Comparison of ENCODE assay signal across 15 cellular contexts in genomic region chr5:144332265-144332664, GRCh38.
DNase-seq lines count a peak whose midpoint lies in the region; FAIRE-seq and TF ChIP-seq lines count a peak whose summit lies in the region.
"Had no signal": no experiment of that assay in that cellular context is flagged by ENCODE, and none has a peak within 500 bp of the region (broad histone marks: within the 10 kb centered on the region; RNA-seq: fewer than 3 reads in every experiment).

No MANE protein-coding gene starts in this region.

- H3K27me3 Mint-ChIP-seq in CD4-positive, alpha-beta memory T cell = no peaks in the 10 kb centered on the region
- H3K27me3 Mint-ChIP-seq in immature natural killer cell (ENCODE audit: low read depth in 3 of 3) = peaks cover 0 to 5% (median 0%) of the 10 kb centered on the region in 3 donors
- H3K27me3 Mint-ChIP-seq: activated naive CD4-positive, alpha-beta T cell treated with anti-CD3 and anti-CD28 coated beads, Interleukin-2, amount 10 ng/mL, durations not matched to agents 7 days and 5 days had no signal

- no peaks in the 10 kb centered on the region for H3K27me3 ChIP-seq in NT2/D1 (ENCODE audit: insufficient read depth, insufficient read length)
- no peaks in the 10 kb centered on the region for H3K27me3 ChIP-seq in CD4-positive, alpha-beta memory T cell (ENCODE audit: insufficient read depth, low read length)
- H3K27me3 ChIP-seq: colonic mucosa, uterus had no signal

- peak; percentile 21 for TF ChIP-seq CTCF in fibroblast of villous mesenchyme (IDR thresholded peaks at IDR 0.05; ENCODE audit: insufficient read depth, low read depth, low read length)

- POLR2A ChIA-PET in CD4-positive, alpha-beta memory T cell (lab: Charles Lee; ENCODE audit: partially characterized antibody) = no interaction called here

- CTCF ChIA-PET in CD4-positive, alpha-beta memory T cell (lab: Charles Lee; ENCODE audit: partially characterized antibody) = no interaction called here

- no peaks in the 10 kb centered on the region for H3K36me3 Mint-ChIP-seq in CD4-positive, alpha-beta memory T cell
- H3K36me3 Mint-ChIP-seq in immature natural killer cell = no peaks in the 10 kb centered on the region
- H3K36me3 Mint-ChIP-seq: activated naive CD4-positive, alpha-beta T cell treated with anti-CD3 and anti-CD28 coated beads, Interleukin-2, amount 10 ng/mL, durations not matched to agents 7 days and 5 days had no signal

- no peak overlapping the region for H3K27ac Mint-ChIP-seq in CD4-positive, alpha-beta memory T cell
- no peak overlapping the region for H3K27ac Mint-ChIP-seq in immature natural killer cell
- H3K27ac Mint-ChIP-seq: activated naive CD4-positive, alpha-beta T cell treated with anti-CD3 and anti-CD28 coated beads, Interleukin-2, amount 10 ng/mL, durations not matched to agents 7 days and 5 days had no signal

- no peak overlapping the region for H3K4me3 Mint-ChIP-seq in CD4-positive, alpha-beta memory T cell
- H3K4me3 Mint-ChIP-seq in immature natural killer cell = no peak overlapping the region
- H3K4me3 Mint-ChIP-seq: activated naive CD4-positive, alpha-beta T cell treated with anti-CD3 and anti-CD28 coated beads, Interleukin-2, amount 10 ng/mL, durations not matched to agents 7 days and 5 days had no signal

- no peaks in the 10 kb centered on the region for H3K36me3 ChIP-seq in NT2/D1 (ENCODE audit: insufficient read depth, insufficient read length, low read length)
- no peaks in the 10 kb centered on the region for H3K36me3 ChIP-seq in CD4-positive, alpha-beta memory T cell (ENCODE audit: insufficient read depth, low read length)
- H3K36me3 ChIP-seq: colonic mucosa, uterus had no signal

- no peaks in the 10 kb centered on the region for H3K9me3 Mint-ChIP-seq in CD4-positive, alpha-beta memory T cell
- H3K9me3 Mint-ChIP-seq in immature natural killer cell = peaks cover 0 to under 1% (median 0%) of the 10 kb centered on the region in 6 donors
- H3K9me3 Mint-ChIP-seq: activated naive CD4-positive, alpha-beta T cell treated with anti-CD3 and anti-CD28 coated beads, Interleukin-2, amount 10 ng/mL, durations not matched to agents 7 days and 5 days had no signal

- H3K4me3 ChIP-seq in NT2/D1 (ENCODE audit: insufficient read length, low read depth) (no peak overlapping the region), fibroblast of villous mesenchyme (ENCODE audit: low read depth, low read length) (no peak overlapping the region)
- H3K4me3 ChIP-seq in CD4-positive, alpha-beta memory T cell (ENCODE audit: low read length in 2 of 2) = no peak overlapping the region
- H3K4me3 ChIP-seq: colonic mucosa, uterus had no signal

- H3K27ac ChIP-seq in CD4-positive, alpha-beta memory T cell (ENCODE audit: low read depth, low read length) = no peak overlapping the region
- H3K27ac ChIP-seq: colonic mucosa, uterus had no signal

- TF ChIP-seq POLR2A in GM12892 (IDR thresholded peaks at IDR 0.05; ENCODE audit: low read depth, low read length) = no peak

- intact Hi-C loops in CD4-positive, alpha-beta memory T cell (cut with micrococcal nuclease) = no loop called here

- DNase-seq in A172 (ENCODE audit: low spot score) = peak; percentile 8
- DNase-seq in GM12892 (ENCODE audit: insufficient read length) = no peak
- DNase-seq in NT2/D1 (ENCODE audit: low read depth, low spot score) = peak; percentile 9
- no peak for DNase-seq in fibroblast of villous mesenchyme (ENCODE audit: low read depth)
- DNase-seq in CD4-positive, alpha-beta memory T cell = no peak
- DNase-seq in immature natural killer cell = no peak
- no peak for DNase-seq in cerebellar nuclear complex (lab: John Stamatoyannopoulos, UW)
- no peak for DNase-seq in LoVo (ENCODE audit: low spot score)
- DNase-seq: activated naive CD4-positive, alpha-beta T cell treated with anti-CD3 and anti-CD28 coated beads, Interleukin-2, amount 10 ng/mL, durations not matched to agents 7 days and 5 days; colonic mucosa; GF-D8; NCI-H1694 treated with DMSO at 0.1 percent for 48 hours; occipital lobe; T-helper 2 cell; uterus had no signal

- H3K9ac ChIP-seq in NT2/D1 (ENCODE audit: insufficient read length, low read depth) = no peak overlapping the region

- no peaks in the 10 kb centered on the region for H3K4me1 ChIP-seq in NT2/D1 (ENCODE audit: insufficient read depth, insufficient read length)
- no peaks in the 10 kb centered on the region for H3K4me1 ChIP-seq in CD4-positive, alpha-beta memory T cell (ENCODE audit: insufficient read depth, low read length)
- H3K4me1 ChIP-seq: colonic mucosa, uterus had no signal

- peak; percentile 30 for FAIRE-seq in GM12892 (lab: Jason Lieb, UNC)

- H3K4me1 Mint-ChIP-seq in CD4-positive, alpha-beta memory T cell = no peaks in the 10 kb centered on the region
- H3K4me1 Mint-ChIP-seq in immature natural killer cell = no peaks in the 10 kb centered on the region
- H3K4me1 Mint-ChIP-seq: activated naive CD4-positive, alpha-beta T cell treated with anti-CD3 and anti-CD28 coated beads, Interleukin-2, amount 10 ng/mL, durations not matched to agents 7 days and 5 days had no signal

- H3K9me3 ChIP-seq in NT2/D1 (ENCODE audit: insufficient read depth, low read length) = no peaks in the 10 kb centered on the region
- no peaks in the 10 kb centered on the region for H3K9me3 ChIP-seq in CD4-positive, alpha-beta memory T cell (ENCODE audit: control insufficient read depth in 1 of 2, low read length in 2 of 2)
- H3K9me3 ChIP-seq: colonic mucosa, uterus had no signal

Comparison
In these comparisons a context has a peak if more than half of its experiments do, and no peak if none do; other contexts are left out.
1. DNase-seq: peak in A172 (single experiment) and NT2/D1 (single experiment); none in GM12892 (single experiment), fibroblast of villous mesenchyme (single experiment), CD4-positive, alpha-beta memory T cell (0 of 5), immature natural killer cell (0 of 3), cerebellar nuclear complex (0 of 2) and LoVo (single experiment).